ENCODE assay signal across 12 cellular contexts in the genomic region with DNA sequence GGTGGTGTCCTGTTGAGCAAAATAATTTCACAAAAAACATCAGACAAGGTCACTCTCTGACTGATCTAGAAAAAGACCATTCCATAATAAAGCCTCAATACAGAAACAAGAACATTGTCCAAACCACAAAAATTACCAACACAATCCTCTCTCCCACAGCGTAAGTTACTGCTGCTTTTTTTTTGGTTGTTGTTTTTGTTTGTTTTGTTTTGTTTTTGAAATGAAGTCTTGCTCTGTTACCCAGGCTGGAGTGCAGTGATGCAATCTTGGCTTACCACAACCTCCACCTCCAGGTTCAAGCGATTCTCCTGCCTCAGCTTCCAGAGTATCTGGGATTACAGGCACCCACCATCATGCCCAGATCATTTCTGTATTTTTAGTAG. TPM values are rescaled to one million over a fixed set of nuclear protein-coding genes. Genes with fewer than 3 reads are reported as not detected.
A peak's percentile ranks its signal among the peaks of the same experiment; 100 is the strongest.
DNase-seq lines count a peak whose midpoint lies in the region; ATAC-seq, FAIRE-seq and TF ChIP-seq lines count a peak whose summit lies in the region.
"Had no signal": no experiment of that assay in that cellular context is flagged by ENCODE, and none has a peak within 500 bp of the region (broad histone marks: within the 10 kb centered on the region; RNA-seq: fewer than 3 reads in every experiment).

No MANE protein-coding gene starts in this region.

- H3K9me3 Mint-ChIP-seq in natural killer cell treated with Interleukin-12 subunit alpha and Interleukin-12 subunit beta and Interleukin-15 and Interleukin-18, amount 100 ng/mL, for 72 hours = no peaks in the 10 kb centered on the region

- peak overlapping the region; percentile 92 to 97 for H3K27ac Mint-ChIP-seq in natural killer cell treated with Interleukin-12 subunit alpha and Interleukin-12 subunit beta and Interleukin-15 and Interleukin-18, amount 100 ng/mL, for 72 hours

- H4K20me1 ChIP-seq in IMR-90 (ENCODE audit: insufficient read depth, low read length) = peaks cover 6% of the 10 kb centered on the region; the same call in 1 of the 2 replicates

- H2BK20ac ChIP-seq in IMR-90 (ENCODE audit: low read depth, low read length) = no peak overlapping the region

- peaks cover 10% of the 10 kb centered on the region for H3K4me1 ChIP-seq in IMR-90 (ENCODE audit: control insufficient read depth, insufficient read depth, low read length)
- peaks cover 4 to 14% of the 10 kb centered on the region in 2 donors for H3K4me1 ChIP-seq in kidney (ENCODE audit: control insufficient read depth in 1 of 2, insufficient read depth in 1 of 2, low read depth in 1 of 2, low read length in 2 of 2)

- H3K36me3 ChIP-seq in IMR-90 (ENCODE audit: control insufficient read depth, insufficient read depth, low read length) (peaks cover 4% of the 10 kb centered on the region), kidney (ENCODE audit: control insufficient read depth in 1 of 2, insufficient read depth in 2 of 2, low read length in 2 of 2) (peaks cover 0 to 3% of the 10 kb centered on the region in 2 donors)

- H4K5ac ChIP-seq in IMR-90 (ENCODE audit: low read depth, low read length) = no peak overlapping the region

- CTCF ChIA-PET in IMR-90 (lab: Yijun Ruan, JAX) = no interaction called here

- H4K8ac ChIP-seq in IMR-90 (ENCODE audit: low read depth in 2 of 2, low read length in 2 of 2) = peak overlapping the region in 1 of 2 experiments; percentile 99; a peak in 1 of 4 replicates

- peak overlapping the region; percentile 96; the same call in 1 of the 2 replicates for H3K4me2 ChIP-seq in IMR-90 (ENCODE audit: low read depth, low read length)

- no peak overlapping the region for H3K9ac ChIP-seq in IMR-90 (ENCODE audit: low read depth, low read length)
- H3K9ac ChIP-seq in kidney (ENCODE audit: low read length in 2 of 2) = no peak overlapping the region

- TF ChIP-seq POLR2A in IMR-90 (IDR thresholded peaks at IDR 0.05; ENCODE audit: low read depth, low read length) = no peak

- POLR2A ChIA-PET in IMR-90 (lab: Charles Lee; ENCODE audit: unreplicated experiment) = no interaction called here

- H3K18ac ChIP-seq in IMR-90 (ENCODE audit: low read depth, low read length) = no peak overlapping the region

- H2AK9ac ChIP-seq in IMR-90 (replicated peaks; ENCODE audit: low read depth, low read length, poor library complexity) = peak overlapping the region; percentile 32

- peak overlapping the region; percentile 91 for H3K4me3 Mint-ChIP-seq in natural killer cell treated with Interleukin-12 subunit alpha and Interleukin-12 subunit beta and Interleukin-15 and Interleukin-18, amount 100 ng/mL, for 72 hours

- no peak for TF ChIP-seq CTCF in AG10803 (conservative IDR thresholded peaks at IDR 0.05; ENCODE audit: low read length)
- TF ChIP-seq CTCF in IMR-90 (conservative IDR thresholded peaks at IDR 0.05; ENCODE audit: low read depth, low read length) = no peak
- no peak for TF ChIP-seq CTCF in kidney (IDR thresholded peaks at IDR 0.05; ENCODE audit: borderline replicate concordance, extremely low read depth, insufficient read depth)

- in situ Hi-C loops in IMR-90 (cut with MboI; ENCODE audit: low sequenced_read_pairs) = no loop called here

- H3K4me3 ChIP-seq in AG10803 (ENCODE audit: low read length) = no peak overlapping the region
- no peak overlapping the region for H3K4me3 ChIP-seq in IMR-90 (ENCODE audit: insufficient read depth, low read depth, low read length)
- H3K4me3 ChIP-seq in kidney (ENCODE audit: low read length in 2 of 2) = no peak overlapping the region

- peaks cover 22 to 40% of the 10 kb centered on the region in 2 experiments for H3K79me1 ChIP-seq in IMR-90 (ENCODE audit: low read depth in 1 of 2, low read length in 2 of 2)

- dilution Hi-C loops in IMR-90 (cut with HindIII; ENCODE audit: low sequenced_read_pairs, unreplicated experiment) = no loop called here

- H3K27ac ChIP-seq in IMR-90 (ENCODE audit: insufficient read depth, low read length) (no peak overlapping the region), caudate nucleus (ENCODE audit: low read depth, low read length) (peak overlapping the region; percentile 97), kidney (ENCODE audit: low read depth in 2 of 2, low read length in 2 of 2) (no peak overlapping the region)
- H3K27ac ChIP-seq: SK-N-MC had no signal

- H2AK5ac ChIP-seq in IMR-90 (ENCODE audit: low read depth, low read length) = peak overlapping the region; percentile 81; the same call in 1 of the 2 replicates

- no peak overlapping the region for H2BK120ac ChIP-seq in IMR-90 (ENCODE audit: low read depth, low read length)

- TF ChIP-seq RAD21 in IMR-90 (IDR thresholded peaks at IDR 0.05; ENCODE audit: low read length) = no peak

- ATAC-seq in IMR-90 (ENCODE audit: low read depth) (no peak), HG03135 (IDR thresholded peaks at IDR 0.05; ENCODE audit: unreplicated experiment) (no peak)
- ATAC-seq in natural killer cell treated with Interleukin-12 subunit alpha and Interleukin-12 subunit beta and Interleukin-15 and Interleukin-18, amount 100 ng/mL, for 72 hours = no peak

- no peak for FAIRE-seq in kidney (lab: Jason Lieb, UNC)

- H3K14ac ChIP-seq in IMR-90 (replicated peaks; ENCODE audit: low read depth, low read length) = peak overlapping the region; percentile 99; the same call in 1 of the 2 replicates

- intact Hi-C loops in IMR-90 (cut with micrococcal nuclease) (loop anchor here (5.0 kb wide), 2 partner anchors 45 to 70 kb away; a partner anchor contains a TSS), kidney (cut with DNase I) (no loop called here)

- H4K91ac ChIP-seq in IMR-90 (ENCODE audit: insufficient read depth, low read depth, low read length) = 0 out of 2 replicates have a peak overlapping the region, but pooled peaks have one; percentile 95

- peaks cover 6% of the 10 kb centered on the region for H3K36me3 Mint-ChIP-seq in natural killer cell treated with Interleukin-12 subunit alpha and Interleukin-12 subunit beta and Interleukin-15 and Interleukin-18, amount 100 ng/mL, for 72 hours

- H3K4ac ChIP-seq in IMR-90 (ENCODE audit: low read depth, low read length) = 0 out of 2 replicates have a peak overlapping the region, but pooled peaks have one; percentile 98

- peaks cover 15% of the 10 kb centered on the region; the same call in 1 of the 2 replicates for H3K9me1 ChIP-seq in IMR-90 (ENCODE audit: insufficient read depth, low read length)

- H3K23ac ChIP-seq in IMR-90 (ENCODE audit: low read depth, low read length) = peak overlapping the region; percentile 91; the same call in 1 of the 2 replicates

- BruUV-seq in IMR-90 (replicated peaks; lab: Mats Ljungman, UMichigan) = no TSS peak

- H3K27me3 ChIP-seq in IMR-90 (ENCODE audit: control insufficient read depth, insufficient read depth, low read length) = no peaks in the 10 kb centered on the region

- peak; percentile 66 for DNase-seq in AG10803 (ENCODE audit: low read depth)
- DNase-seq in IMR-90 = no peak
- no peak for DNase-seq in caudate nucleus (lab: John Stamatoyannopoulos, UW)
- DNase-seq in natural killer cell treated with Interleukin-12 subunit alpha and Interleukin-12 subunit beta and Interleukin-15 and Interleukin-18, amount 100 ng/mL, for 72 hours (ENCODE audit: low spot score) = no peak
- DNase-seq in kidney = no peak
- no peak for DNase-seq in stimulated activated naive CD4-positive, alpha-beta T cell treated with Interleukin-2 at 50 U/mL for 16 hours (lab: John Stamatoyannopoulos, UW)
- DNase-seq in stimulated activated CD4-positive, alpha-beta T cell treated with anti-CD3 and anti-CD28 coated beads, Interleukin-12 subunit alpha, Interleukin-12 subunit beta, amount 100 ng/mL, for 4 hours = no peak
- DNase-seq: DMS79; stimulated activated CD4-positive, alpha-beta T cell treated with anti-CD3 and anti-CD28 coated beads, Interleukin-1b, Interleukin-23, amount 100 ng/mL, for 48 hours; trophoblast cell had no signal

- no peak overlapping the region for H3K56ac ChIP-seq in IMR-90 (ENCODE audit: extremely low read depth, insufficient read depth, low read length)

- H3K9me3 ChIP-seq in IMR-90 (ENCODE audit: control insufficient read depth, insufficient read depth, low read length) (no peaks in the 10 kb centered on the region), kidney (ENCODE audit: control insufficient read depth in 1 of 2, low read length in 2 of 2) (no peaks in the 10 kb centered on the region)

- peak overlapping the region; percentile 98 for H2AFZ ChIP-seq in IMR-90 (replicated peaks; ENCODE audit: low read length, poor library complexity)

- H3K27me3 Mint-ChIP-seq in natural killer cell treated with Interleukin-12 subunit alpha and Interleukin-12 subunit beta and Interleukin-15 and Interleukin-18, amount 100 ng/mL, for 72 hours = no peaks in the 10 kb centered on the region

- no CpG with 5 or more reads among the region's 2 CpGs for WGBS in IMR-90 (ENCODE audit: extremely low coverage in 2 of 2, insufficient read length in 1 of 2), 2 experiments

- peaks cover 27 to 34% of the 10 kb centered on the region in 2 donors for H3K4me1 Mint-ChIP-seq in natural killer cell treated with Interleukin-12 subunit alpha and Interleukin-12 subunit beta and Interleukin-15 and Interleukin-18, amount 100 ng/mL, for 72 hours (ENCODE audit: low read depth in 2 of 2)

- H2BK15ac ChIP-seq in IMR-90 (ENCODE audit: low read depth, low read length) = no peak overlapping the region

- peak overlapping the region; percentile 4 for H2BK5ac ChIP-seq in IMR-90 (ENCODE audit: low read depth, low read length, poor library complexity, severe bottlenecking)

RNA-seq across cellular contexts. Expression of a gene that starts 1.5 kb away (rescaled TPM):
- total RNA-seq in IMR-90 (2012; rRNA removed) (3.1 and 4.1 TPM in 2 replicates), kidney (25.8 TPM)
- polyA plus RNA-seq in IMR-90 (2012; rRNA removed) (20.7 and 22.2 TPM in 2 replicates), kidney (ENCODE audit: insufficient read depth, low read depth, low replicate concordance) (9.9 TPM)
- 19.7 and 25.2 TPM in 2 replicates for polyA plus RNA-seq in IMR-90 (2012; cell fraction: cytosol; rRNA removed)
- polyA plus RNA-seq in IMR-90 (2012; cell fraction: nucleus; rRNA removed; ENCODE audit: low replicate concordance) = 81.0 and 169 TPM in 2 replicates
- total RNA-seq in natural killer cell treated with Interleukin-12 subunit alpha and Interleukin-12 subunit beta and Interleukin-15 and Interleukin-18, amount 100 ng/mL, for 72 hours = 10 to 100 TPM; 53.6 to 92.7 TPM

RNA-seq across cellular contexts. Expression of a gene that starts 27.2 kb away (rescaled TPM):
- total RNA-seq in IMR-90 (2012; rRNA removed) (4.1 and 4.2 TPM in 2 replicates), kidney (8.9 TPM)
- polyA plus RNA-seq in IMR-90 (2012; rRNA removed) (14.5 and 15.7 TPM in 2 replicates), kidney (ENCODE audit: insufficient read depth, low read depth, low replicate concordance) (6.1 TPM)
- polyA plus RNA-seq in IMR-90 (2012; cell fraction: cytosol; rRNA removed) = 11.4 and 18.3 TPM in 2 replicates
- 7.8 and 18.8 TPM in 2 replicates for polyA plus RNA-seq in IMR-90 (2012; cell fraction: nucleus; rRNA removed; ENCODE audit: low replicate concordance)
- total RNA-seq in natural killer cell treated with Interleukin-12 subunit alpha and Interleukin-12 subunit beta and Interleukin-15 and Interleukin-18, amount 100 ng/mL, for 72 hours = 1 to 10 TPM in 1 of 2 donors, not detected in 1; 1.3 TPM

RNA-seq across cellular contexts. Expression of a gene that starts 28.2 kb away (rescaled TPM):
- total RNA-seq in IMR-90 (2012; rRNA removed) (0.72 and 0.83 TPM in 2 replicates), kidney (32.4 TPM)
- polyA plus RNA-seq in IMR-90 (2012; rRNA removed) (10.0 and 10.5 TPM in 2 replicates), kidney (ENCODE audit: insufficient read depth, low read depth, low replicate concordance) (9.1 TPM)
- polyA plus RNA-seq in IMR-90 (2012; cell fraction: cytosol; rRNA removed) = 8.2 and 18.4 TPM in 2 replicates
- 5.8 and 12.6 TPM in 2 replicates for polyA plus RNA-seq in IMR-90 (2012; cell fraction: nucleus; rRNA removed; ENCODE audit: low replicate concordance)
- total RNA-seq in natural killer cell treated with Interleukin-12 subunit alpha and Interleukin-12 subunit beta and Interleukin-15 and Interleukin-18, amount 100 ng/mL, for 72 hours = not detected

RNA-seq across cellular contexts. Expression of a gene that starts 34.4 kb away (rescaled TPM):
- total RNA-seq in IMR-90 (2012; rRNA removed) (44.2 and 47.0 TPM in 2 replicates), kidney (127 TPM)
- polyA plus RNA-seq in IMR-90 (2012; rRNA removed) (94.3 and 95.3 TPM in 2 replicates), kidney (ENCODE audit: insufficient read depth, low read depth, low replicate concordance) (288 TPM)
- polyA plus RNA-seq in IMR-90 (2012; cell fraction: cytosol; rRNA removed) = 99.2 and 135 TPM in 2 replicates
- 191 TPM in 2 replicates for polyA plus RNA-seq in IMR-90 (2012; cell fraction: nucleus; rRNA removed; ENCODE audit: low replicate concordance)
- 10 to 100 TPM; 44.3 to 51.6 TPM for total RNA-seq in natural killer cell treated with Interleukin-12 subunit alpha and Interleukin-12 subunit beta and Interleukin-15 and Interleukin-18, amount 100 ng/mL, for 72 hours

RNA-seq across cellular contexts. Expression of a gene that starts 46.2 kb away (rescaled TPM):
- 31.7 and 32.8 TPM in 2 replicates for total RNA-seq in IMR-90 (2012; rRNA removed)
- polyA plus RNA-seq in IMR-90 (2012; rRNA removed) = 23.0 and 26.4 TPM in 2 replicates
- polyA plus RNA-seq in IMR-90 (2012; cell fraction: cytosol; rRNA removed) = 19.4 and 23.3 TPM in 2 replicates
- polyA plus RNA-seq in IMR-90 (2012; cell fraction: nucleus; rRNA removed; ENCODE audit: low replicate concordance) = 59.5 and 117 TPM in 2 replicates
- 10 to 100 TPM; 39.6 to 66.8 TPM for total RNA-seq in natural killer cell treated with Interleukin-12 subunit alpha and Interleukin-12 subunit beta and Interleukin-15 and Interleukin-18, amount 100 ng/mL, for 72 hours
- 54.3 TPM for total RNA-seq in kidney
- polyA plus RNA-seq in kidney (ENCODE audit: insufficient read depth, low read depth, low replicate concordance) = 19.6 TPM

Comparison
In these comparisons a context has a peak if more than half of its experiments do, and no peak if none do; other contexts are left out.
1. RNA of a gene that starts 28.2 kb away (total RNA-seq): 32.4 TPM in kidney (single experiment); 0.72 to 0.83 TPM in IMR-90 and not detected in natural killer cell treated with Interleukin-12 subunit alpha and Interleukin-12 subunit beta and Interleukin-15 and Interleukin-18, amount 100 ng/mL, for 72 hours; every median in the first group is over 10 times any median in the second.